8 cellular contexts compared by ENCODE assay signal in genomic region chr12:113056631-113057488, GRCh38. TPM values are rescaled to one million over a fixed set of nuclear protein-coding genes. Genes with fewer than 3 reads are reported as not detected.
DNase-seq lines count a peak whose midpoint lies in the region; ATAC-seq and TF ChIP-seq lines count a peak whose summit lies in the region.

TSS of gene DTX1 (plus strand) at chr12:113056730. CDS start at chr12:113058193, 1,463 bp downstream.

- H3K9ac ChIP-seq in mammary epithelial cell (ENCODE audit: insufficient read depth, low read length), result no peak within 1 kb of the TSS

- WGBS in mammary epithelial cell (ENCODE audit: low coverage, missing lambda C conversion rate), result 2% methylated on average over 7 of the region's 94 CpGs

- peak in 9 of 10 experiments; percentile 19 to 54 (median 33) for DNase-seq in CD4-positive, alpha-beta T cell
- no peak for DNase-seq in mammary epithelial cell
- DNase-seq in memory B cell (ENCODE audit: low spot score in 2 of 2), result peak in 1 of 2 donors; percentile 51
- DNase-seq in stimulated activated naive CD4-positive, alpha-beta T cell (lab: John Stamatoyannopoulos, UW), result peak; percentile 7 to 59 (median 42)
- DNase-seq in HuH-7.5 (ENCODE audit: low spot score), result no peak
- DNase-seq in NCI-H526 treated with DMSO at 0.1 percent for 48 hours (lab: John Stamatoyannopoulos, UW), result no peak
- no peak for DNase-seq in NOMO-1 (lab: John Stamatoyannopoulos, UW; ENCODE audit: unreplicated experiment in 2 of 2)

- intact Hi-C loops in CD4-positive, alpha-beta T cell (cut with DNase I, micrococcal nuclease), result loop anchor here in 1 of 2 experiments (10.0 kb wide), 1 partner anchor 98 kb away; no protein-coding TSS in a partner anchor
- intact Hi-C loops in mammary epithelial cell (cut with micrococcal nuclease), result no loop called here

- H3K4me3 Mint-ChIP-seq in CD4-positive, alpha-beta T cell, result peak within 1 kb of the TSS; percentile 90
- H3K4me3 Mint-ChIP-seq in memory B cell, result peak within 1 kb of the TSS; percentile 83

- no peaks in the 10 kb centered on the region for H4K20me1 ChIP-seq in mammary epithelial cell (ENCODE audit: insufficient read depth, low read length)

- no peaks in the 10 kb centered on the region for H3K36me3 ChIP-seq in mammary epithelial cell (ENCODE audit: insufficient read depth, low read length)

- H3K4me3 ChIP-seq in mammary epithelial cell (replicated peaks in 1 of 3; ENCODE audit: insufficient read depth in 1 of 3, low read depth in 2 of 3, low read length in 3 of 3), result peak within 1 kb of the TSS in 2 of 3 experiments; percentile 7 to 11

- H3K27ac Mint-ChIP-seq in CD4-positive, alpha-beta T cell, result peak within 1 kb of the TSS; percentile 79
- peak within 1 kb of the TSS; percentile 83 for H3K27ac Mint-ChIP-seq in memory B cell

- no peaks in the 10 kb centered on the region for H3K27me3 Mint-ChIP-seq in CD4-positive, alpha-beta T cell
- H3K27me3 Mint-ChIP-seq in memory B cell, result no peaks in the 10 kb centered on the region

- no TSS peak for BruUV-seq in mammary epithelial cell (replicated peaks; lab: Mats Ljungman, UMichigan)

- no peaks in the 10 kb centered on the region for H3K79me2 ChIP-seq in mammary epithelial cell (ENCODE audit: insufficient read depth, low read length)

- dilution Hi-C loops in mammary epithelial cell (cut with HindIII; ENCODE audit: low sequenced_read_pairs), result no loop called here

- no peaks in the 10 kb centered on the region for H3K9me3 ChIP-seq in CD4-positive, alpha-beta T cell (ENCODE audit: control insufficient read depth, low read length)
- no peaks in the 10 kb centered on the region for H3K9me3 ChIP-seq in mammary epithelial cell (replicated peaks; ENCODE audit: insufficient read depth, low read length)

- no peaks in the 10 kb centered on the region for H3K27me3 ChIP-seq in CD4-positive, alpha-beta T cell (ENCODE audit: control insufficient read depth, insufficient read depth, low read length)
- H3K27me3 ChIP-seq in mammary epithelial cell (ENCODE audit: insufficient read depth, low read length), result peaks cover 8% of the 10 kb centered on the region

- H2AFZ ChIP-seq in mammary epithelial cell (ENCODE audit: low read depth, low read length), result peak within 1 kb of the TSS; percentile 45

- POLR2A ChIA-PET in CD4-positive, alpha-beta T cell (lab: Charles Lee), result interaction anchor here (0.9 kb wide), 1 partner anchor 165 kb away, joined by 3 read pairs; the partner anchor contains the start of gene TPCN1

- peaks cover 4% of the 10 kb centered on the region for H3K36me3 Mint-ChIP-seq in CD4-positive, alpha-beta T cell (ENCODE audit: low read depth)
- no peaks in the 10 kb centered on the region for H3K36me3 Mint-ChIP-seq in memory B cell

- CTCF ChIA-PET in CD4-positive, alpha-beta T cell (lab: Charles Lee), result interaction anchor here (1.3 kb wide), 1 partner anchor 79 kb away, joined by 3 read pairs; the partner anchor contains the start of gene RASAL1
- CTCF ChIA-PET in mammary epithelial cell (lab: Charles Lee; ENCODE audit: low non-redundant PET), result no interaction called here

- in situ Hi-C loops in mammary epithelial cell (cut with MboI; ENCODE audit: low sequenced_read_pairs in 2 of 2), result no loop called here

- no peaks in the 10 kb centered on the region for H3K9me3 Mint-ChIP-seq in CD4-positive, alpha-beta T cell
- H3K9me3 Mint-ChIP-seq in memory B cell, result no peaks in the 10 kb centered on the region

- TF ChIP-seq CTCF in CD4-positive, alpha-beta T cell (IDR thresholded peaks at IDR 0.05), result no peak
- no peak for TF ChIP-seq CTCF in mammary epithelial cell (conservative IDR thresholded peaks at IDR 0.05 in 1 of 2, IDR thresholded peaks at IDR 0.05 in 1 of 2; ENCODE audit: extremely low read depth in 1 of 2, insufficient read depth in 1 of 2, low read depth in 1 of 2, low read length in 2 of 2)

- peak within 1 kb of the TSS; percentile 63 for H3K4me2 ChIP-seq in mammary epithelial cell (ENCODE audit: insufficient read depth, low read depth, low read length)

- peaks cover 33% of the 10 kb centered on the region for H3K4me1 Mint-ChIP-seq in CD4-positive, alpha-beta T cell (ENCODE audit: low read depth)
- H3K4me1 Mint-ChIP-seq in memory B cell, result peaks cover 25% of the 10 kb centered on the region

- H3K4me1 ChIP-seq in mammary epithelial cell (ENCODE audit: insufficient read depth, low read length), result no peaks in the 10 kb centered on the region

- ATAC-seq in CD4-positive, alpha-beta T cell (ENCODE audit: poor library complexity), result peak; percentile 76
- ATAC-seq in SK-N-SH treated with all-trans-retinoic acid at 6 μM for 48 hours, result peak; percentile 54
- ATAC-seq in memory B cell (ENCODE audit: low read depth), result peak; percentile 61

- peak within 1 kb of the TSS; percentile 9 for H3K27ac ChIP-seq in CD4-positive, alpha-beta T cell (ENCODE audit: low read depth, low read length)
- no peak within 1 kb of the TSS for H3K27ac ChIP-seq in mammary epithelial cell (ENCODE audit: insufficient read depth, low read depth, low read length)

TF ChIP-seq in SK-N-SH treated with all-trans-retinoic acid at 6 μM for 48 hours, 23 proteins besides CTCF, POLR2A, EP300 and RAD21 (continues in another document):
- no peak for TF ChIP-seq PPARA (CRISPR knock-in tag; IDR thresholded peaks at IDR 0.05; ENCODE audit: borderline replicate concordance)
- TF ChIP-seq RARB (CRISPR knock-in tag; IDR thresholded peaks at IDR 0.05), result no peak
- TF ChIP-seq ZC3H10 (CRISPR knock-in tag; IDR thresholded peaks at IDR 0.05), result no peak
- TF ChIP-seq CSDC2 (CRISPR knock-in tag; IDR thresholded peaks at IDR 0.05), result no peak
- TF ChIP-seq ARNTL (CRISPR knock-in tag; IDR thresholded peaks at IDR 0.05; ENCODE audit: borderline replicate concordance, low read depth), result no peak
- no peak for TF ChIP-seq ZNF8 (CRISPR knock-in tag; IDR thresholded peaks at IDR 0.05)
- no peak for TF ChIP-seq TCF4 (CRISPR knock-in tag; IDR thresholded peaks at IDR 0.05; ENCODE audit: borderline replicate concordance)
- TF ChIP-seq TSHZ2 (CRISPR knock-in tag; IDR thresholded peaks at IDR 0.05), result no peak
- TF ChIP-seq, protein P1, sequence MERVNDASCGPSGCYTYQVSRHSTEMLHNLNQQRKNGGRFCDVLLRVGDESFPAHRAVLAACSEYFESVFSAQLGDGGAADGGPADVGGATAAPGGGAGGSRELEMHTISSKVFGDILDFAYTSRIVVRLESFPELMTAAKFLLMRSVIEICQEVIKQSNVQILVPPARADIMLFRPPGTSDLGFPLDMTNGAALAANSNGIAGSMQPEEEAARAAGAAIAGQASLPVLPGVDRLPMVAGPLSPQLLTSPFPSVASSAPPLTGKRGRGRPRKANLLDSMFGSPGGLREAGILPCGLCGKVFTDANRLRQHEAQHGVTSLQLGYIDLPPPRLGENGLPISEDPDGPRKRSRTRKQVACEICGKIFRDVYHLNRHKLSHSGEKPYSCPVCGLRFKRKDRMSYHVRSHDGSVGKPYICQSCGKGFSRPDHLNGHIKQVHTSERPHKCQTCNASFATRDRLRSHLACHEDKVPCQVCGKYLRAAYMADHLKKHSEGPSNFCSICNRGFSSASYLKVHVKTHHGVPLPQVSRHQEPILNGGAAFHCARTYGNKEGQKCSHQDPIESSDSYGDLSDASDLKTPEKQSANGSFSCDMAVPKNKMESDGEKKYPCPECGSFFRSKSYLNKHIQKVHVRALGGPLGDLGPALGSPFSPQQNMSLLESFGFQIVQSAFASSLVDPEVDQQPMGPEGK (CRISPR knock-in tag; IDR thresholded peaks at IDR 0.05; ENCODE audit: borderline replicate concordance), result no peak
- no peak for TF ChIP-seq TOX (CRISPR knock-in tag; IDR thresholded peaks at IDR 0.05; ENCODE audit: borderline replicate concordance)
- TF ChIP-seq, protein P2, sequence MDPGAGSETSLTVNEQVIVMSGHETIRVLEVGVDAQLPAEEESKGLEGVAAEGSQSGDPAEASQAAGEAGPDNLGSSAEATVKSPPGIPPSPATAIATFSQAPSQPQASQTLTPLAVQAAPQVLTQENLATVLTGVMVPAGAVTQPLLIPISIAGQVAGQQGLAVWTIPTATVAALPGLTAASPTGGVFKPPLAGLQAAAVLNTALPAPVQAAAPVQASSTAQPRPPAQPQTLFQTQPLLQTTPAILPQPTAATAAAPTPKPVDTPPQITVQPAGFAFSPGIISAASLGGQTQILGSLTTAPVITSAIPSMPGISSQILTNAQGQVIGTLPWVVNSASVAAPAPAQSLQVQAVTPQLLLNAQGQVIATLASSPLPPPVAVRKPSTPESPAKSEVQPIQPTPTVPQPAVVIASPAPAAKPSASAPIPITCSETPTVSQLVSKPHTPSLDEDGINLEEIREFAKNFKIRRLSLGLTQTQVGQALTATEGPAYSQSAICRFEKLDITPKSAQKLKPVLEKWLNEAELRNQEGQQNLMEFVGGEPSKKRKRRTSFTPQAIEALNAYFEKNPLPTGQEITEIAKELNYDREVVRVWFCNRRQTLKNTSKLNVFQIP (CRISPR knock-in tag; IDR thresholded peaks at IDR 0.05; ENCODE audit: borderline replicate concordance, low read depth), result no peak
- no peak for TF ChIP-seq SNAI2 (CRISPR knock-in tag; IDR thresholded peaks at IDR 0.05)
- no peak for TF ChIP-seq BACH2 (CRISPR knock-in tag; IDR thresholded peaks at IDR 0.05; ENCODE audit: borderline replicate concordance)
- TF ChIP-seq OSR1 (CRISPR knock-in tag; IDR thresholded peaks at IDR 0.05), result no peak

RNA-seq across cellular contexts. Expression of gene DTX1, which starts in this region (rescaled TPM):
- total RNA-seq in CD4-positive, alpha-beta T cell, result 10 to 100 TPM; 14.0 to 14.2 TPM
- total RNA-seq in mammary epithelial cell, result under 1 TPM in 1 of 2 donors, not detected in 1; 0.09 TPM
- 0.01 TPM for polyA plus RNA-seq in mammary epithelial cell
- not detected for polyA minus RNA-seq in mammary epithelial cell

Comparison
In these comparisons a context has a peak if more than half of its experiments do, and no peak if none do; other contexts are left out.
1. RNA of gene DTX1 (total RNA-seq): 14.0 to 14.2 TPM in CD4-positive, alpha-beta T cell; 0.09 TPM in mammary epithelial cell; every median in the first group is over 10 times any median in the second.
2. DNase-seq: peak in CD4-positive, alpha-beta T cell (9 of 10) and stimulated activated naive CD4-positive, alpha-beta T cell (6 of 6); none in mammary epithelial cell (single experiment), HuH-7.5 (single experiment), NCI-H526 treated with DMSO at 0.1 percent for 48 hours (single experiment) and NOMO-1 (0 of 2).
3. Peak in every context shown above with its lines, with median percentiles within 50 percentile points of each other: ATAC-seq.